In genomic region chr13:32036131-32036695, GRCh38 we compare ENCODE assay signal across 12 cellular contexts. TPM values are rescaled to one million over a fixed set of nuclear protein-coding genes. Genes with fewer than 3 reads are reported as not detected.
A peak's percentile ranks its signal among the peaks of the same experiment; 100 is the strongest.
DNase-seq lines count a peak whose midpoint lies in the region; ATAC-seq and TF ChIP-seq lines count a peak whose summit lies in the region.
"Had no signal": no experiment of that assay in that cellular context is flagged by ENCODE, and none has a peak within 500 bp of the region (broad histone marks: within the 10 kb centered on the region; RNA-seq: fewer than 3 reads in every experiment).

No MANE protein-coding gene starts in this region.

- H3K9me3 Mint-ChIP-seq in activated CD4-positive, alpha-beta T cell treated with anti-CD3 and anti-CD28 coated beads, Interleukin-2, amount 10 ng/mL, durations not matched to agents 24 days and 14 days, result no peaks in the 10 kb centered on the region

- DNase-seq in activated CD4-positive, alpha-beta T cell treated with anti-CD3 and anti-CD28 coated beads, Interleukin-2, amount 10 ng/mL, durations not matched to agents 24 days and 14 days, result no peak
- no peak for DNase-seq in activated CD4-positive, alpha-beta T cell treated with anti-CD3 and anti-CD28 coated beads, Interleukin-2, amount 50 U/mL, for 1 hour
- peak; percentile 81 for DNase-seq in NOMO-1 treated with dmso at 0.1 percent for 144 hours (lab: John Stamatoyannopoulos, UW; ENCODE audit: unreplicated experiment)
- peak; percentile 59 for DNase-seq in fibroblast of villous mesenchyme (ENCODE audit: low read depth)
- no peak for DNase-seq in sigmoid colon
- DNase-seq in NK-92 (lab: John Stamatoyannopoulos, UW; ENCODE audit: unreplicated experiment), result no peak
- DNase-seq in hippocampal formation (lab: John Stamatoyannopoulos, UW), result no peak
- DNase-seq: ACHN; activated CD4-positive, alpha-beta T cell treated with anti-CD3 and anti-CD28 coated beads for 1 hour; amygdala; stimulated activated CD4-positive, alpha-beta T cell treated with anti-CD3 and anti-CD28 coated beads, Interleukin-2, amount 100 ng/mL, for 48 hours had no signal

- H3K27ac ChIP-seq in sigmoid colon, result peak overlapping the region in 3 of 4 donors; percentile 62 to 93 (median 72)

- H3K9me3 ChIP-seq in sigmoid colon, result no peaks in the 10 kb centered on the region

- no peaks in the 10 kb centered on the region for H3K36me3 ChIP-seq in sigmoid colon

- peak overlapping the region; percentile 75 for H3K4me3 Mint-ChIP-seq in activated CD4-positive, alpha-beta T cell treated with anti-CD3 and anti-CD28 coated beads, Interleukin-2, amount 10 ng/mL, durations not matched to agents 24 days and 14 days

- 9 to 35% methylated on average over 4 of the region's 4 CpGs for WGBS in sigmoid colon, 2 donors

- TF ChIP-seq EP300 in sigmoid colon (IDR thresholded peaks at IDR 0.05), result no peak

- no peak overlapping the region for H3K27ac Mint-ChIP-seq in activated CD4-positive, alpha-beta T cell treated with anti-CD3 and anti-CD28 coated beads, Interleukin-2, amount 10 ng/mL, durations not matched to agents 24 days and 14 days

- H3K27me3 Mint-ChIP-seq in activated CD4-positive, alpha-beta T cell treated with anti-CD3 and anti-CD28 coated beads, Interleukin-2, amount 10 ng/mL, durations not matched to agents 24 days and 14 days, result peaks cover 5% of the 10 kb centered on the region

- peaks cover 0 to 81% (median 66%) of the 10 kb centered on the region in 4 donors for H3K4me1 ChIP-seq in sigmoid colon

- no peaks in the 10 kb centered on the region for H3K36me3 Mint-ChIP-seq in activated CD4-positive, alpha-beta T cell treated with anti-CD3 and anti-CD28 coated beads, Interleukin-2, amount 10 ng/mL, durations not matched to agents 24 days and 14 days (ENCODE audit: low read depth)

- no peak for ATAC-seq in GM19395 (IDR thresholded peaks at IDR 0.05; ENCODE audit: unreplicated experiment)

- H3K27me3 ChIP-seq in sigmoid colon, result no peaks in the 10 kb centered on the region

- TF ChIP-seq CTCF in fibroblast of villous mesenchyme (IDR thresholded peaks at IDR 0.05; ENCODE audit: insufficient read depth, low read depth, low read length) (no peak), sigmoid colon (IDR thresholded peaks at IDR 0.05) (no peak)

- H3K4me3 ChIP-seq in fibroblast of villous mesenchyme (ENCODE audit: low read depth, low read length) (no peak overlapping the region), sigmoid colon (peak overlapping the region in 3 of 4 donors; percentile 5 to 29 (median 26))

- peaks cover 52% of the 10 kb centered on the region for H3K4me1 Mint-ChIP-seq in activated CD4-positive, alpha-beta T cell treated with anti-CD3 and anti-CD28 coated beads, Interleukin-2, amount 10 ng/mL, durations not matched to agents 24 days and 14 days

- intact Hi-C loops in activated CD4-positive, alpha-beta T cell treated with anti-CD3 and anti-CD28 coated beads, Interleukin-2, amount 10 ng/mL, durations not matched to agents 24 days and 14 days (cut with micrococcal nuclease), result loop anchor here (10.0 kb wide), 2 partner anchors 79 to 1509 kb away; no protein-coding TSS in a partner anchor
- intact Hi-C loops in sigmoid colon (cut with DNase I), result no loop called here

- no peak for TF ChIP-seq POLR2A in sigmoid colon (IDR thresholded peaks at IDR 0.05)

RNA-seq across cellular contexts. Expression of gene FRY, which starts 4.6 kb away (rescaled TPM):
- 1.8 and 2.8 TPM in 2 replicates for total RNA-seq in activated CD4-positive, alpha-beta T cell treated with anti-CD3 and anti-CD28 coated beads, Interleukin-2, amount 10 ng/mL, durations not matched to agents 24 days and 14 days
- total RNA-seq in fibroblast of villous mesenchyme (27.2 and 33.8 TPM in 2 replicates), sigmoid colon (100 to 1,000 TPM in 2 of 4 donors, 10 to 100 TPM in 2; 26.7 to 118 (median 87.6) TPM)
- 1 to 10 TPM; 1.4 to 5.5 (median 2.4) TPM for polyA plus RNA-seq in sigmoid colon

Comparison
In these comparisons a context has a peak if more than half of its experiments do, and no peak if none do; other contexts are left out.
1. DNase-seq: peak in NOMO-1 treated with dmso at 0.1 percent for 144 hours (single experiment) and fibroblast of villous mesenchyme (single experiment); none in activated CD4-positive, alpha-beta T cell treated with anti-CD3 and anti-CD28 coated beads, Interleukin-2, amount 10 ng/mL, durations not matched to agents 24 days and 14 days (single experiment), activated CD4-positive, alpha-beta T cell treated with anti-CD3 and anti-CD28 coated beads, Interleukin-2, amount 50 U/mL, for 1 hour (single experiment), sigmoid colon (single experiment), NK-92 (single experiment) and hippocampal formation (0 of 2).